ENCODE assay signal across 11 cellular contexts in genomic region chr11:95108671-95109551, GRCh38. TPM values are rescaled to one million over a fixed set of nuclear protein-coding genes. Genes with fewer than 3 reads are reported as not detected.
DNase-seq lines count a peak whose midpoint lies in the region; ATAC-seq and TF ChIP-seq lines count a peak whose summit lies in the region.
"Had no signal": no experiment of that assay in that cellular context is flagged by ENCODE, and none has a peak within 500 bp of the region (broad histone marks: within the 10 kb centered on the region; RNA-seq: fewer than 3 reads in every experiment).

No MANE protein-coding gene starts in this region.

- peak overlapping the region; percentile 42; the same call in 1 of the 2 replicates for H3K9ac ChIP-seq in BLaER1

- peaks cover 10 to 16% of the 10 kb centered on the region in 2 donors for H3K36me3 Mint-ChIP-seq in naive B cell

- no peak for DNase-seq in Peyer's patch
- no peak for DNase-seq in naive B cell
- DNase-seq in NCI-H2196 (lab: John Stamatoyannopoulos, UW; ENCODE audit: unreplicated experiment): no peak
- no peak for DNase-seq in activated naive CD4-positive, alpha-beta T cell treated with anti-CD3 and anti-CD28 coated beads, Interleukin-2, amount 50 U/mL, for 16 hours
- no peak for DNase-seq in NCI-H1417 treated with DMSO at 0.1 percent for 48 hours (lab: John Stamatoyannopoulos, UW)
- DNase-seq in NCI-H2081 treated with DMSO at 0.1 percent for 48 hours (lab: John Stamatoyannopoulos, UW): no peak
- DNase-seq: activated CD4-positive, CD25-positive, alpha-beta regulatory T cell; NCI-H1930 had no signal

- peak overlapping the region; percentile 80 to 96 (median 89) for H3K4me3 Mint-ChIP-seq in naive B cell

- H3K27ac ChIP-seq in BLaER1 (peak overlapping the region; percentile 59), Peyer's patch (peak overlapping the region in 3 of 4 donors; percentile 10 to 45 (median 35)), esophagus (ENCODE audit: low read depth in 2 of 2, low read length in 1 of 2) (peak overlapping the region; percentile 66 to 87)
- H3K27ac ChIP-seq: cardiac muscle cell had no signal

- H3K27ac Mint-ChIP-seq in naive B cell: peak overlapping the region; percentile 88 to 98 (median 97)

- H3K4me3 ChIP-seq in BLaER1 (peak overlapping the region; percentile 19; the same call in 1 of the 2 replicates), Peyer's patch (no peak overlapping the region), esophagus (ENCODE audit: low read depth in 1 of 2, low read length in 2 of 2) (no peak overlapping the region)
- H3K4me3 ChIP-seq: cardiac muscle cell had no signal

- H3K27me3 ChIP-seq in BLaER1 (no peaks in the 10 kb centered on the region), Peyer's patch (no peaks in the 10 kb centered on the region), esophagus (ENCODE audit: control insufficient read depth in 1 of 2, insufficient read depth in 2 of 2, low read length in 2 of 2) (no peaks in the 10 kb centered on the region)
- H3K27me3 ChIP-seq: cardiac muscle cell had no signal

- H3K4me2 ChIP-seq in BLaER1: peak overlapping the region; percentile 83

- H3K36me3 ChIP-seq in BLaER1 (peaks cover 72% of the 10 kb centered on the region), Peyer's patch (no peaks in the 10 kb centered on the region), esophagus (ENCODE audit: control insufficient read depth in 2 of 2, insufficient read depth in 2 of 2, low read length in 1 of 2) (peaks cover 4 to 9% of the 10 kb centered on the region in 2 donors)
- H3K36me3 ChIP-seq: cardiac muscle cell had no signal

- H3K27me3 Mint-ChIP-seq in naive B cell: no peaks in the 10 kb centered on the region

- 44 to 55% methylated on average over 6 of the region's 6 CpGs for WGBS in esophagus, 2 donors

- peaks cover 60 to 75% (median 70%) of the 10 kb centered on the region in 3 donors for H3K4me1 Mint-ChIP-seq in naive B cell

- H3K9me3 ChIP-seq in BLaER1: peaks cover 19% of the 10 kb centered on the region
- no peaks in the 10 kb centered on the region for H3K9me3 ChIP-seq in Peyer's patch
- no peaks in the 10 kb centered on the region for H3K9me3 ChIP-seq in esophagus (ENCODE audit: control insufficient read depth in 2 of 2, insufficient read depth in 1 of 2, low read depth in 1 of 2, low read length in 1 of 2)

- ATAC-seq in naive B cell (ENCODE audit: low read depth in 2 of 2): peak in 1 of 2 donors; percentile 35

- peaks cover 72% of the 10 kb centered on the region for H3K4me1 ChIP-seq in BLaER1
- no peaks in the 10 kb centered on the region for H3K4me1 ChIP-seq in Peyer's patch
- H3K4me1 ChIP-seq in esophagus (ENCODE audit: control insufficient read depth in 2 of 2, insufficient read depth in 2 of 2, low read length in 1 of 2): peaks cover 0 to 7% of the 10 kb centered on the region in 2 donors

- no peaks in the 10 kb centered on the region for H3K9me3 Mint-ChIP-seq in naive B cell

- no peak for TF ChIP-seq CTCF in Peyer's patch (IDR thresholded peaks at IDR 0.05)

- no peak for TF ChIP-seq POLR2A in Peyer's patch (IDR thresholded peaks at IDR 0.05)

- H4K20me1 ChIP-seq in BLaER1: peaks cover 100% of the 10 kb centered on the region

RNA-seq across cellular contexts. Expression of gene ENDOD1, which starts 19.3 kb away (rescaled TPM):
- total RNA-seq in Peyer's patch: 10 to 100 TPM; 11.6 to 41.0 (median 39.2) TPM
- polyA plus RNA-seq in esophagus (10 to 100 TPM in 1 of 2 donors, 1 to 10 TPM in 1; 7.4 to 17.1 TPM), naive B cell (ENCODE audit: low read depth in 6 of 6) (10 to 100 TPM in 5 of 6 donors, 1 to 10 TPM in 1; 3.8 to 25.1 (median 21.7) TPM)

RNA-seq across cellular contexts. Expression of gene SRSF8, which starts 42.2 kb away (rescaled TPM):
- 10 to 100 TPM; 19.0 to 41.0 (median 27.4) TPM for total RNA-seq in Peyer's patch
- polyA plus RNA-seq in esophagus (10 to 100 TPM; 29.1 to 35.3 TPM), naive B cell (ENCODE audit: low read depth in 6 of 6) (100 to 1,000 TPM in 5 of 6 donors, 10 to 100 TPM in 1; 93.9 to 128 (median 108) TPM)

RNA-seq across cellular contexts. Expression of gene KDM4F, which starts 59.7 kb away (rescaled TPM):
- total RNA-seq in Peyer's patch: not detected
- polyA plus RNA-seq in esophagus (not detected), naive B cell (ENCODE audit: low read depth in 6 of 6) (not detected)
- total RNA-seq: cardiac muscle cell had no signal
- polyA plus RNA-seq: cardiac muscle cell had no signal
